18 cellular contexts compared by ENCODE assay signal in the genomic region with DNA sequence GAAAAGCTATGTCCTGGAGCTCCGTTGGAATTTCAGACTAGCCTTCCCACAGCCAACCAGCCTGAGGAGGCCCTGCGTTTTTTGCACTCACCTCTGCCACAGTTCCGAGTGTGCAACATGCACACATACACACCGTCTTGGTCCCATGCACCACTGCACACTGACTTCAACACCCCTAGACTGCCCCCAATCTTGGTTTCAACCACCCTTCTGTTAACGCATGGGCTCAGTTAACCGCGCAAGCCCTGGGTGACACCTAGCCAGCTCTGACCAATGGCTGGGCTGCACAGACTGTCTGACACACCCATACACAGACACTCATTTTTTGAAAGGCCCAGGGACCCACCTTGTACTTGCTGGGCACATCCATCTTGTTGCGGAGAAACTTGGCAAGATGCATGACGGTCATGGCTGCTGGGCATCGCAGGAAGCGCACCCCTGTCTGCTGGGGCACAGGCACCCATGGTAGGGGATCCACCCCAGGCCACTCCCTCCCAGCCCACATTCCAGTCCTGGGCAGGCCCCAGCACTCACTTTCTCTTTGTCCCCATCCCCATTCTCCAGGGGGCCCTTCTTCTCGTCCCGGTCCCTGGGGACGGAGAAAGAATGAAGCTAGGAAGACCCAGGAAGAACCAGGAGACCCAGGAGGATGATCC.
A peak's percentile ranks its signal among the peaks of the same experiment; 100 is the strongest.
DNase-seq lines count a peak whose midpoint lies in the region; ATAC-seq and TF ChIP-seq lines count a peak whose summit lies in the region.
"Had no signal": no experiment of that assay in that cellular context is flagged by ENCODE, and none has a peak within 500 bp of the region (broad histone marks: within the 10 kb centered on the region; RNA-seq: fewer than 3 reads in every experiment).

No MANE protein-coding gene starts in this region.

- peaks cover 43% of the 10 kb centered on the region for H3K36me3 Mint-ChIP-seq in nephron progenitor cell (ENCODE audit: low read depth)

- ATAC-seq in HG03039 (IDR thresholded peaks at IDR 0.05; ENCODE audit: unreplicated experiment) (no peak), HG03439 (IDR thresholded peaks at IDR 0.05; ENCODE audit: unreplicated experiment) (no peak), HG02623 (IDR thresholded peaks at IDR 0.05; ENCODE audit: unreplicated experiment) (no peak)

- H3K27ac ChIP-seq in 22Rv1 (peak overlapping the region; percentile 95; the same call in 1 of the 2 replicates), RWPE1 (peak overlapping the region; percentile 89)
- H3K27ac ChIP-seq: SJCRH30 had no signal

- H3K4me1 Mint-ChIP-seq in nephron progenitor cell, result peaks cover 41% of the 10 kb centered on the region

- H3K4me3 ChIP-seq in GM12865 (ENCODE audit: low read depth, low read length), result no peak overlapping the region
- H3K4me3 ChIP-seq: SJCRH30 had no signal

- CTCF ChIA-PET in RWPE1 (lab: Yijun Ruan, JAX), result no interaction called here

- H3K27me3 Mint-ChIP-seq in nephron progenitor cell (ENCODE audit: low read depth, poor library complexity), result no peaks in the 10 kb centered on the region

- TF ChIP-seq CTCF in 22Rv1 (IDR thresholded peaks at IDR 0.05) (no peak), GM12865 (IDR thresholded peaks at IDR 0.05; ENCODE audit: insufficient read depth, low read depth, low read length, missing control alignments) (no peak), RWPE1 (conservative IDR thresholded peaks at IDR 0.05; ENCODE audit: low read depth) (no peak), nephron progenitor cell (IDR thresholded peaks at IDR 0.05) (no peak)

- H3K27ac Mint-ChIP-seq in nephron progenitor cell, result peak overlapping the region; percentile 90

- POLR2A ChIA-PET in RWPE1 (lab: Yijun Ruan, JAX; ENCODE audit: low non-redundant PET), result no interaction called here

- H3K9me3 Mint-ChIP-seq in nephron progenitor cell, result no peaks in the 10 kb centered on the region
- H3K9me3 Mint-ChIP-seq: HFFc6 had no signal

- no peak overlapping the region for H3K4me3 Mint-ChIP-seq in nephron progenitor cell
- H3K4me3 Mint-ChIP-seq: HFFc6 had no signal

- DNase-seq in GM12865 (ENCODE audit: low read depth) (peak; percentile 73), RWPE1 (ENCODE audit: low spot score) (no peak), nephron progenitor cell (no peak), kidney glomerular epithelial cell (lab: John Stamatoyannopoulos, UW) (no peak)
- DNase-seq: HFFc6; IMR-90; NCI-H1105; NCI-H146; NCI-H2029 treated with DMSO at 0.1 percent for 48 hours; NCI-H226; NCI-H510A treated with DMSO at 0.1 percent for 48 hours; NCI-H748 treated with DMSO at 0.1 percent for 48 hours; NK-92 treated with Interleukin-12 subunit alpha and Interleukin-12 subunit beta, amount 100 ng/mL, for 24 hours; SJCRH30 had no signal
